15 cellular contexts compared by ENCODE assay signal in genomic region chr14:43413094-43413493, GRCh38.
"Had no signal": no experiment of that assay in that cellular context is flagged by ENCODE, and none has a peak within 500 bp of the region (broad histone marks: within the 10 kb centered on the region; RNA-seq: fewer than 3 reads in every experiment).

No MANE protein-coding gene starts in this region.

- FAIRE-seq: frontal cortex, keratinocyte had no signal

- DNase-seq: dorsolateral prefrontal cortex; effector CD4-positive, alpha-beta T cell; natural killer cell; right cardiac atrium; sigmoid colon; stimulated activated CD4-positive, alpha-beta T cell treated with anti-CD3 and anti-CD28 coated beads, Interleukin-2, amount 100 ng/mL, for 24 hours; stimulated activated CD4-positive, alpha-beta T cell treated with anti-CD3 and anti-CD28 coated beads, Interleukin-4, amount 100 ng/mL, for 24 hours; stimulated activated naive CD8-positive, alpha-beta T cell treated with anti-CD3 and anti-CD28 coated beads, Interleukin-15, Interleukin-2, amounts not matched to agents 100 U/mL and 50 U/mL, for 24 hours; substantia nigra; testis; tibial artery had no signal

- H3K4me1 ChIP-seq: prostate gland, sigmoid colon, testis, tibial artery had no signal

- H3K36me3 ChIP-seq: prostate gland, sigmoid colon, tibial artery had no signal

- H3K27ac ChIP-seq: dorsolateral prefrontal cortex, prostate gland, sigmoid colon, testis, tibial artery had no signal

- H3K27me3 ChIP-seq: dorsolateral prefrontal cortex, sigmoid colon, testis, tibial artery had no signal

- H3K9me3 ChIP-seq: prostate gland, sigmoid colon, testis, tibial artery had no signal

- H3K4me3 ChIP-seq: dorsolateral prefrontal cortex, lung, prostate gland, sigmoid colon, testis, tibial artery had no signal
